Comparison of ENCODE assay signal across 29 cellular contexts in genomic region chr12:99332936-99333591, GRCh38.
DNase-seq lines count a peak whose midpoint lies in the region; ATAC-seq and TF ChIP-seq lines count a peak whose summit lies in the region.
"Had no signal": no experiment of that assay in that cellular context is flagged by ENCODE, and none has a peak within 500 bp of the region (broad histone marks: within the 10 kb centered on the region; RNA-seq: fewer than 3 reads in every experiment).

No MANE protein-coding gene starts in this region.

- H3K27me3 ChIP-seq in MM.1S (replicated peaks; ENCODE audit: insufficient read depth, low read length) (no peaks in the 10 kb centered on the region), transverse colon (no peaks in the 10 kb centered on the region), PC-3 (ENCODE audit: low read length) (peaks cover 6% of the 10 kb centered on the region; the same call in 1 of the 2 replicates)
- H3K27me3 ChIP-seq: BLaER1 treated with 17β-estradiol and CSF1 and Interleukin-3, amounts not matched to agents 10 nM and 100 nM; brain microvascular endothelial cell; SJCRH30; testis had no signal

- H3K4me3 ChIP-seq in MM.1S (ENCODE audit: low read length) (no peak overlapping the region), OCI-LY7 (ENCODE audit: low read depth, low read length, poor library complexity, severe bottlenecking) (peak overlapping the region; percentile 9), transverse colon (no peak overlapping the region), PC-3 (ENCODE audit: low read length) (no peak overlapping the region)
- H3K4me3 ChIP-seq: BLaER1 treated with 17β-estradiol and CSF1 and Interleukin-3, amounts not matched to agents 10 nM and 100 nM; prostate gland; SJCRH30; testis had no signal

- DNase-seq in MM.1S (peak; percentile 12), OCI-LY7 (ENCODE audit: low spot score) (peak; percentile 27), transverse colon (no peak), PC-3 (no peak), putamen (ENCODE audit: low spot score) (no peak), DMS153 treated with DMSO at 0.1 percent for 48 hours (lab: John Stamatoyannopoulos, UW; ENCODE audit: unreplicated experiment) (no peak)
- DNase-seq: activated CD4-positive, alpha-beta T cell treated with anti-CD3 and anti-CD28 coated beads, Interleukin-2, amount 50 U/mL, for 4 hours; activated naive CD4-positive, alpha-beta T cell treated with Interleukin-2 at 50 U/mL for 16 hours; activated T-cell treated with anti-CD3 and anti-CD28 coated beads, Interleukin-2, amount 50 U/mL, for 72 hours; brain microvascular endothelial cell; Caco-2; DMS79 treated with DMSO at 0.1 percent for 48 hours; GF-D8; H9; left ventricle myocardium superior; MV-4-11; naive thymus-derived CD4-positive, alpha-beta T cell; NCI-H187 treated with DMSO at 0.1 percent for 48 hours; NCI-H446; nucleus accumbens; SJCRH30; stimulated activated CD4-positive, alpha-beta T cell treated with anti-CD3 and anti-CD28 coated beads, Interleukin-15, amount 100 ng/mL, for 24 hours; stimulated activated naive B cell treated with anti-CD40 and anti-IgM and Interleukin-4, amounts not matched to agents 10 μg/mL and 1 μg/mL and 100 μg/mL, for 72 hours; testis had no signal

- H3K79me2 ChIP-seq in MM.1S (ENCODE audit: low read length) (no peaks in the 10 kb centered on the region), OCI-LY7 (ENCODE audit: insufficient read depth, low read depth, low read length) (no peaks in the 10 kb centered on the region), PC-3 (ENCODE audit: low read length) (no peaks in the 10 kb centered on the region)

- no peaks in the 10 kb centered on the region for H3K9me2 ChIP-seq in MM.1S (replicated peaks; ENCODE audit: insufficient read depth, low read length)
- H3K9me2 ChIP-seq in OCI-LY7 (ENCODE audit: insufficient read depth, low read length), result no peaks in the 10 kb centered on the region
- H3K9me2 ChIP-seq in PC-3 (replicated peaks; ENCODE audit: low read length), result no peaks in the 10 kb centered on the region

- H3K9me3 ChIP-seq in MM.1S (replicated peaks; ENCODE audit: insufficient read depth, low read length) (no peaks in the 10 kb centered on the region), OCI-LY7 (ENCODE audit: low read length) (peaks cover 31% of the 10 kb centered on the region; the same call in 1 of the 2 replicates), transverse colon (peaks cover 4 to 7% of the 10 kb centered on the region in 2 donors), PC-3 (ENCODE audit: low read length) (no peaks in the 10 kb centered on the region)
- H3K9me3 ChIP-seq: prostate gland, SJCRH30, testis had no signal

- H3F3A ChIP-seq in MM.1S (ENCODE audit: insufficient read depth, low read length) (peaks cover 10% of the 10 kb centered on the region), PC-3 (ENCODE audit: low read length, unreplicated experiment) (no peaks in the 10 kb centered on the region)

- in situ Hi-C loops in transverse colon (cut with MboI; ENCODE audit: low pct_ligation_motif_present in 1 of 4, low pct_unique_long_range_greater_than_20kb in 1 of 4, low sequenced_read_pairs in 3 of 4), result no loop called here

- POLR2A ChIA-PET in OCI-LY7 (lab: Charles Lee) (interaction anchor here (0.6 to 2.0 kb wide), 6 partner anchors 10 to 255 kb away, joined by 3 to 7 read pairs (median 3); no protein-coding TSS in a partner anchor), PC-3 (lab: Charles Lee; ENCODE audit: unreplicated experiment) (no interaction called here)

- CTCF ChIA-PET in OCI-LY7 (lab: Charles Lee; ENCODE audit: unreplicated experiment) (no interaction called here), PC-3 (lab: Charles Lee) (no interaction called here)

- ATAC-seq in GM18909 (IDR thresholded peaks at IDR 0.05; ENCODE audit: poor library complexity, unreplicated experiment) (peak; percentile 59), GM21619 (IDR thresholded peaks at IDR 0.05; ENCODE audit: unreplicated experiment) (peak; percentile 49), PC-3 (no peak)
- ATAC-seq: activated T-cell treated with anti-CD3 and anti-CD28 coated beads, Interleukin-2, amount 50 U/mL, for 72 hours; left ventricle myocardium superior; naive thymus-derived CD4-positive, alpha-beta T cell; stimulated activated naive B cell treated with anti-CD40 and anti-IgM and Interleukin-4, amounts not matched to agents 10 μg/mL and 1 μg/mL and 100 μg/mL, for 72 hours had no signal

- H3K27ac ChIP-seq in MM.1S (ENCODE audit: low read length) (peak overlapping the region; percentile 50; the same call in 1 of the 2 replicates), OCI-LY7 (ENCODE audit: low read depth, low read length, poor library complexity, severe bottlenecking) (peak overlapping the region; percentile 53), transverse colon (no peak overlapping the region), PC-3 (ENCODE audit: low read length) (no peak overlapping the region)
- H3K27ac ChIP-seq: BLaER1 treated with 17β-estradiol and CSF1 and Interleukin-3, amounts not matched to agents 10 nM and 100 nM; brain microvascular endothelial cell; HL-60; prostate gland; SJCRH30; testis had no signal

- no peak for TF ChIP-seq CTCF in MM.1S (IDR thresholded peaks at IDR 0.05; ENCODE audit: low read length)
- no peak for TF ChIP-seq CTCF in OCI-LY7 (conservative IDR thresholded peaks at IDR 0.05; ENCODE audit: low read length)
- no peak for TF ChIP-seq CTCF in transverse colon (IDR thresholded peaks at IDR 0.05)
- TF ChIP-seq CTCF in PC-3 (conservative IDR thresholded peaks at IDR 0.05; ENCODE audit: low read depth, low read length), result no peak

- TF ChIP-seq POLR2A in transverse colon (IDR thresholded peaks at IDR 0.05), result no peak

- H3K4me1 ChIP-seq in MM.1S (ENCODE audit: low read length) (peaks cover 17% of the 10 kb centered on the region), OCI-LY7 (ENCODE audit: insufficient read depth, low read length, poor library complexity, severe bottlenecking) (peaks cover 30% of the 10 kb centered on the region), transverse colon (no peaks in the 10 kb centered on the region), PC-3 (ENCODE audit: insufficient read depth, low read length) (no peaks in the 10 kb centered on the region)
- H3K4me1 ChIP-seq: BLaER1 treated with 17β-estradiol and CSF1 and Interleukin-3, amounts not matched to agents 10 nM and 100 nM; Caco-2; prostate gland; SJCRH30; testis had no signal

- no peak for TF ChIP-seq EP300 in transverse colon (IDR thresholded peaks at IDR 0.05; ENCODE audit: low read depth)

- 10 to 60% methylated on average over 1 to 2 of the region's 2 CpGs for WGBS in transverse colon (ENCODE audit: low coverage in 1 of 2), 2 donors

- H3K36me3 ChIP-seq in MM.1S (replicated peaks; ENCODE audit: insufficient read depth, low read length) (no peaks in the 10 kb centered on the region), OCI-LY7 (ENCODE audit: insufficient read depth, low read length) (peaks cover 6% of the 10 kb centered on the region; the same call in 1 of the 2 replicates), transverse colon (no peaks in the 10 kb centered on the region), PC-3 (ENCODE audit: low read depth, low read length) (no peaks in the 10 kb centered on the region)
- H3K36me3 ChIP-seq: brain microvascular endothelial cell, prostate gland, SJCRH30 had no signal

- H4K20me1 ChIP-seq in MM.1S (ENCODE audit: insufficient read depth, low read length), result no peaks in the 10 kb centered on the region
- no peaks in the 10 kb centered on the region for H4K20me1 ChIP-seq in OCI-LY7 (ENCODE audit: insufficient read depth, low read length)
- H4K20me1 ChIP-seq in PC-3 (ENCODE audit: low read length), result no peaks in the 10 kb centered on the region
- H4K20me1 ChIP-seq: BLaER1 treated with 17β-estradiol and CSF1 and Interleukin-3, amounts not matched to agents 10 nM and 100 nM had no signal

- no peak overlapping the region for H3K9ac ChIP-seq in MM.1S (ENCODE audit: low read length)
- H3K9ac ChIP-seq in PC-3 (ENCODE audit: low read length), result no peak overlapping the region
- H3K9ac ChIP-seq: BLaER1 treated with 17β-estradiol and CSF1 and Interleukin-3, amounts not matched to agents 10 nM and 100 nM had no signal

- H2AFZ ChIP-seq in MM.1S (ENCODE audit: low read length), result 0 out of 2 replicates have a peak overlapping the region, but pooled peaks have one; percentile 47
- peak overlapping the region; percentile 85 for H2AFZ ChIP-seq in OCI-LY7 (ENCODE audit: low read length)
- no peak overlapping the region for H2AFZ ChIP-seq in PC-3 (ENCODE audit: low read length)

- peak overlapping the region; percentile 29 for H3K4me2 ChIP-seq in MM.1S (ENCODE audit: low read depth, low read length)
- H3K4me2 ChIP-seq in OCI-LY7 (ENCODE audit: low read length), result peak overlapping the region; percentile 37
- no peak overlapping the region for H3K4me2 ChIP-seq in PC-3 (ENCODE audit: low read length)
- H3K4me2 ChIP-seq: BLaER1 treated with 17β-estradiol and CSF1 and Interleukin-3, amounts not matched to agents 10 nM and 100 nM had no signal

- intact Hi-C loops in OCI-LY7 (cut with micrococcal nuclease; ENCODE audit: unreplicated experiment) (loop anchor here (1.0 kb wide), 1 partner anchor 268 kb away; no protein-coding TSS in a partner anchor), transverse colon (cut with DNase I; ENCODE audit: low total_unique reads) (no loop called here), PC-3 (cut with micrococcal nuclease) (no loop called here)

- BruUV-seq in OCI-LY7 (replicated peaks; lab: Mats Ljungman, UMichigan) (no TSS peak), PC-3 (replicated peaks; lab: Mats Ljungman, UMichigan) (no TSS peak)

Comparison
In these comparisons a context has a peak if more than half of its experiments do, and no peak if none do; other contexts are left out.
1. DNase-seq: peak in MM.1S (single experiment) and OCI-LY7 (single experiment); none in transverse colon (single experiment), PC-3 (single experiment), putamen (single experiment) and DMS153 treated with DMSO at 0.1 percent for 48 hours (single experiment).
2. H3K27ac ChIP-seq: peak in MM.1S (single experiment) and OCI-LY7 (single experiment); none in transverse colon (0 of 4) and PC-3 (single experiment).